Comparison of ENCODE assay signal across 15 cellular contexts in genomic region chr2:112343827-112344585, GRCh38.
DNase-seq lines count a peak whose midpoint lies in the region; ATAC-seq and TF ChIP-seq lines count a peak whose summit lies in the region.
"Had no signal": no experiment of that assay in that cellular context is flagged by ENCODE, and none has a peak within 500 bp of the region (broad histone marks: within the 10 kb centered on the region; RNA-seq: fewer than 3 reads in every experiment).

No MANE protein-coding gene starts in this region.

- DNase-seq in activated CD8-positive, alpha-beta T cell treated with anti-CD3 and anti-CD28 coated beads for 36 hours = no peak
- no peak for DNase-seq in activated CD8-positive, alpha-beta T cell treated with anti-CD3 and anti-CD28 coated beads, Interleukin-2, amount 10 ng/mL, durations not matched to agents 7 days and 5 days
- peak; percentile 60 for DNase-seq in fibroblast of the aortic adventitia (ENCODE audit: low read depth)
- DNase-seq in stimulated activated naive CD8-positive, alpha-beta T cell treated with anti-CD3 and anti-CD28 coated beads, Interleukin-15, Interleukin-2, amounts not matched to agents 100 U/mL and 50 U/mL, for 24 hours = no peak
- DNase-seq in progenitor cell of endocrine pancreas (ENCODE audit: low spot score, unreplicated experiment) = no peak
- no peak for DNase-seq in RKO (ENCODE audit: low spot score)
- DNase-seq: adrenal gland, colonic mucosa, foreskin melanocyte, Kasumi-1, T1000, upper lobe of left lung had no signal

- intact Hi-C loops in activated CD8-positive, alpha-beta T cell treated with anti-CD3 and anti-CD28 coated beads for 36 hours (cut with micrococcal nuclease) = no loop called here

- no peak overlapping the region for H3K27ac Mint-ChIP-seq in activated CD8-positive, alpha-beta T cell treated with anti-CD3 and anti-CD28 coated beads for 36 hours
- no peak overlapping the region for H3K27ac Mint-ChIP-seq in activated CD8-positive, alpha-beta T cell treated with anti-CD3 and anti-CD28 coated beads, Interleukin-2, amount 10 ng/mL, durations not matched to agents 7 days and 5 days
- no peak overlapping the region for H3K27ac Mint-ChIP-seq in progenitor cell of endocrine pancreas

- H3K4me3 ChIP-seq in KMS-11 (IDR thresholded peaks at IDR 0.05; ENCODE audit: insufficient read depth, low read depth, low read length) (no peak overlapping the region), fibroblast of the aortic adventitia (ENCODE audit: low read depth, low read length) (no peak overlapping the region)
- H3K4me3 ChIP-seq: adrenal gland, colonic mucosa, upper lobe of left lung had no signal

- no peaks in the 10 kb centered on the region for H3K27me3 ChIP-seq in KMS-11 (ENCODE audit: insufficient read depth, low read depth)
- H3K27me3 ChIP-seq: adrenal gland, colonic mucosa, upper lobe of left lung had no signal

- POLR2A ChIA-PET in activated CD8-positive, alpha-beta T cell treated with anti-CD3 and anti-CD28 coated beads for 36 hours (lab: Charles Lee) = interaction anchor here (1.0 kb wide), 1 partner anchor 1168 kb away, joined by 3 read pairs; no protein-coding TSS in a partner anchor
- POLR2A ChIA-PET in activated CD8-positive, alpha-beta T cell treated with anti-CD3 and anti-CD28 coated beads, Interleukin-2, amount 10 ng/mL, durations not matched to agents 7 days and 5 days (lab: Charles Lee) = no interaction called here

- peak; percentile 34 for ATAC-seq in activated CD8-positive, alpha-beta T cell treated with anti-CD3 and anti-CD28 coated beads for 36 hours
- no peak for ATAC-seq in activated CD8-positive, alpha-beta T cell treated with anti-CD3 and anti-CD28 coated beads, Interleukin-2, amount 10 ng/mL, durations not matched to agents 7 days and 5 days
- ATAC-seq in stimulated activated naive CD8-positive, alpha-beta T cell treated with anti-CD3 and anti-CD28 coated beads, Interleukin-15, Interleukin-2, amounts not matched to agents 100 U/mL and 50 U/mL, for 24 hours = peak; percentile 32
- ATAC-seq in HG02678 (IDR thresholded peaks at IDR 0.05; ENCODE audit: unreplicated experiment) = no peak

- H2AFZ ChIP-seq in KMS-11 (ENCODE audit: low read depth) = peak overlapping the region; percentile 27; the same call in 1 of the 2 replicates

- H3K9ac ChIP-seq in KMS-11 = no peak overlapping the region

- no peaks in the 10 kb centered on the region for H3K79me2 ChIP-seq in KMS-11 (ENCODE audit: insufficient read depth, low read depth)

- peaks cover 22% of the 10 kb centered on the region for H3K4me1 ChIP-seq in KMS-11 (ENCODE audit: low read depth, poor library complexity, severe bottlenecking)
- H3K4me1 ChIP-seq: adrenal gland, colonic mucosa, upper lobe of left lung had no signal

- no peaks in the 10 kb centered on the region for H3K36me3 ChIP-seq in KMS-11 (ENCODE audit: insufficient read depth)
- H3K36me3 ChIP-seq: adrenal gland, colonic mucosa, upper lobe of left lung had no signal

- no peak overlapping the region for H3K4me3 Mint-ChIP-seq in activated CD8-positive, alpha-beta T cell treated with anti-CD3 and anti-CD28 coated beads for 36 hours
- no peak overlapping the region for H3K4me3 Mint-ChIP-seq in activated CD8-positive, alpha-beta T cell treated with anti-CD3 and anti-CD28 coated beads, Interleukin-2, amount 10 ng/mL, durations not matched to agents 7 days and 5 days
- H3K4me3 Mint-ChIP-seq in progenitor cell of endocrine pancreas (ENCODE audit: low read depth) = no peak overlapping the region
- H3K4me3 Mint-ChIP-seq: neural crest cell had no signal

- peaks cover 3% of the 10 kb centered on the region for H3K27me3 Mint-ChIP-seq in activated CD8-positive, alpha-beta T cell treated with anti-CD3 and anti-CD28 coated beads for 36 hours
- no peaks in the 10 kb centered on the region for H3K27me3 Mint-ChIP-seq in activated CD8-positive, alpha-beta T cell treated with anti-CD3 and anti-CD28 coated beads, Interleukin-2, amount 10 ng/mL, durations not matched to agents 7 days and 5 days (ENCODE audit: low read depth)
- H3K27me3 Mint-ChIP-seq in progenitor cell of endocrine pancreas = no peaks in the 10 kb centered on the region

- no peaks in the 10 kb centered on the region for H4K20me1 ChIP-seq in KMS-11 (ENCODE audit: insufficient read depth)

- no peaks in the 10 kb centered on the region for H3K9me3 Mint-ChIP-seq in activated CD8-positive, alpha-beta T cell treated with anti-CD3 and anti-CD28 coated beads for 36 hours
- H3K9me3 Mint-ChIP-seq in activated CD8-positive, alpha-beta T cell treated with anti-CD3 and anti-CD28 coated beads, Interleukin-2, amount 10 ng/mL, durations not matched to agents 7 days and 5 days (ENCODE audit: insufficient read depth) = no peaks in the 10 kb centered on the region
- peaks cover 5% of the 10 kb centered on the region for H3K9me3 Mint-ChIP-seq in progenitor cell of endocrine pancreas (ENCODE audit: low read depth)

- no peak for TF ChIP-seq CTCF in activated CD8-positive, alpha-beta T cell treated with anti-CD3 and anti-CD28 coated beads for 36 hours (IDR thresholded peaks at IDR 0.05)
- TF ChIP-seq CTCF in KMS-11 (conservative IDR thresholded peaks at IDR 0.05; ENCODE audit: low read depth, low read length) = no peak
- no peak for TF ChIP-seq CTCF in fibroblast of the aortic adventitia (IDR thresholded peaks at IDR 0.05; ENCODE audit: insufficient read depth, low read length)
- TF ChIP-seq CTCF in progenitor cell of endocrine pancreas (IDR thresholded peaks at IDR 0.05; ENCODE audit: unreplicated experiment) = no peak

- H3K4me2 ChIP-seq in KMS-11 = peak overlapping the region; percentile 66

- no peaks in the 10 kb centered on the region for H3K36me3 Mint-ChIP-seq in activated CD8-positive, alpha-beta T cell treated with anti-CD3 and anti-CD28 coated beads for 36 hours (ENCODE audit: low read depth)
- H3K36me3 Mint-ChIP-seq in activated CD8-positive, alpha-beta T cell treated with anti-CD3 and anti-CD28 coated beads, Interleukin-2, amount 10 ng/mL, durations not matched to agents 7 days and 5 days (ENCODE audit: low read depth) = no peaks in the 10 kb centered on the region
- no peaks in the 10 kb centered on the region for H3K36me3 Mint-ChIP-seq in progenitor cell of endocrine pancreas (ENCODE audit: insufficient read depth)

- CTCF ChIA-PET in activated CD8-positive, alpha-beta T cell treated with anti-CD3 and anti-CD28 coated beads for 36 hours (lab: Charles Lee) = interaction anchor here (0.8 kb wide), 1 partner anchor 84 kb away, joined by 3 read pairs; no protein-coding TSS in a partner anchor
- CTCF ChIA-PET in activated CD8-positive, alpha-beta T cell treated with anti-CD3 and anti-CD28 coated beads, Interleukin-2, amount 10 ng/mL, durations not matched to agents 7 days and 5 days (lab: Charles Lee) = interaction anchor here (1.5 kb wide), 1 partner anchor 8 kb away, joined by 3 read pairs; no protein-coding TSS in a partner anchor

- H3K4me1 Mint-ChIP-seq in activated CD8-positive, alpha-beta T cell treated with anti-CD3 and anti-CD28 coated beads for 36 hours (ENCODE audit: low read depth) = peaks cover 3% of the 10 kb centered on the region
- peaks cover 5% of the 10 kb centered on the region for H3K4me1 Mint-ChIP-seq in activated CD8-positive, alpha-beta T cell treated with anti-CD3 and anti-CD28 coated beads, Interleukin-2, amount 10 ng/mL, durations not matched to agents 7 days and 5 days (ENCODE audit: low read depth)
- H3K4me1 Mint-ChIP-seq in progenitor cell of endocrine pancreas (ENCODE audit: low read depth) = peaks cover 6% of the 10 kb centered on the region
- H3K4me1 Mint-ChIP-seq: neural crest cell had no signal

- peak overlapping the region; percentile 47; the same call in 1 of the 2 replicates for H3K27ac ChIP-seq in KMS-11
- H3K27ac ChIP-seq: adrenal gland, colonic mucosa, upper lobe of left lung had no signal

Comparison
In these comparisons a context has a peak if more than half of its experiments do, and no peak if none do; other contexts are left out.
1. ATAC-seq: peak in activated CD8-positive, alpha-beta T cell treated with anti-CD3 and anti-CD28 coated beads for 36 hours (single experiment) and stimulated activated naive CD8-positive, alpha-beta T cell treated with anti-CD3 and anti-CD28 coated beads, Interleukin-15, Interleukin-2, amounts not matched to agents 100 U/mL and 50 U/mL, for 24 hours (single experiment); none in activated CD8-positive, alpha-beta T cell treated with anti-CD3 and anti-CD28 coated beads, Interleukin-2, amount 10 ng/mL, durations not matched to agents 7 days and 5 days (single experiment) and HG02678 (single experiment).